ENCODE assay signal across 8 cellular contexts in the genomic region with DNA sequence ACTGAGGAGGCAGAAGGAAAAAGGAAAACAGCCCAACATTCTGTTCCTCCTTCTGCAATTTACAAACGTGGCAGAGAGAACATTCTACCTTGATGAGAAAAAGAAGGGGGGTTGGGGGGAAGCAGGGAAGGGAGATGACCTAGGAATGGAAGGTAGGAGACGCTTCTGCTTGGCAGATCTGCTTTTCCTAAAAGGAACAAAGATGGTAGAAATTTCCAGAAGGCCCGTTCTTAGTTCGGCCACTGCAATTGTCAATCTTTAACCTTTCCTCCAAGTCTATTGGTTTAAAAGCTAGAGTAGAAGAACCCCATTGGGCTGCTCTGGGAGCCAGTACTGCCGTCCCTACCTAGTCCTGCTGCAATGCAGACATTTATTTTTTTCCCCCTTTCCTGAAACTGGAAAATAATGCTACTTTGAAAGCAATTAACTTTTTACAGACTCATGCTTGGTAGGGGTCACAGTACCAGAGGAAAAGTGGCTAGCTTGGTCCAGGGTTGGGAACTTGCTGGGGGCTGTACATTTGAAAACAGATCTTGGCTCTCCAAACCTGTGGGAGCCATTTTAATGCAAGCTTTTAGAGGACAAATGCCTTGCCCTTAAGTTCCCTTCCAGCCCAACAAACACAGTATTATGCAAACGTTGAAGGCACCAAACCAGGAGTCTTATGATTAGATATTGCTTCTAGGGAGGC. TPM values are rescaled to one million over a fixed set of nuclear protein-coding genes. Genes with fewer than 3 reads are reported as not detected.
DNase-seq lines count a peak whose midpoint lies in the region; ATAC-seq and TF ChIP-seq lines count a peak whose summit lies in the region.

No MANE protein-coding gene starts in this region.

- 37 to 47% methylated on average over 6 of the region's 6 CpGs for WGBS in lung, 2 donors

- DNase-seq in AG10803 (ENCODE audit: low read depth) (no peak), Kasumi-1 (lab: John Stamatoyannopoulos, UW) (peak; percentile 11 to 17), astrocyte of the spinal cord (ENCODE audit: low read depth, low spot score) (peak; percentile 33), lung (ENCODE audit: low spot score) (no peak), AG08396 (ENCODE audit: low spot score) (no peak)
- DNase-seq in stimulated activated naive CD4-positive, alpha-beta T cell treated with Interleukin-2 at 50 U/mL for 16 hours (lab: John Stamatoyannopoulos, UW), result no peak

- peak overlapping the region; percentile 88 to 99 for H3K27ac ChIP-seq in lung (ENCODE audit: low read depth in 1 of 2, low read length in 1 of 2)

- H3K4me1 ChIP-seq in lung (ENCODE audit: control insufficient read depth in 2 of 2, insufficient read depth in 2 of 2, low read length in 2 of 2), result peaks cover 23 to 61% of the 10 kb centered on the region in 2 donors

- H3K4me3 ChIP-seq in AG10803 (ENCODE audit: low read length) (peak overlapping the region; percentile 17; the same call in 1 of the 2 replicates), astrocyte of the spinal cord (ENCODE audit: low read depth, low read length) (peak overlapping the region; percentile 41), lung (no peak overlapping the region)

- no peaks in the 10 kb centered on the region for H3K9me3 ChIP-seq in lung (ENCODE audit: control insufficient read depth in 2 of 2, insufficient read depth in 1 of 2, low read length in 1 of 2)

- ATAC-seq in lung (ENCODE audit: insufficient read depth, low FRiP score) (no peak), HG03354 (IDR thresholded peaks at IDR 0.05; ENCODE audit: poor library complexity, severe bottlenecking, unreplicated experiment) (no peak), HG03439 (IDR thresholded peaks at IDR 0.05; ENCODE audit: unreplicated experiment) (no peak)

- TF ChIP-seq CTCF in AG10803 (conservative IDR thresholded peaks at IDR 0.05; ENCODE audit: low read length), result no peak
- no peak for TF ChIP-seq CTCF in astrocyte of the spinal cord (IDR thresholded peaks at IDR 0.05; ENCODE audit: low read depth, low read length)
- TF ChIP-seq CTCF in lung (IDR thresholded peaks at IDR 0.05; ENCODE audit: control extremely low read depth, extremely low read depth), result no peak

- in situ Hi-C loops in astrocyte of the spinal cord (cut with HindIII; ENCODE audit: low sequenced_read_pairs), result no loop called here

- no peaks in the 10 kb centered on the region for H3K36me3 ChIP-seq in lung (ENCODE audit: control insufficient read depth in 2 of 2, insufficient read depth in 2 of 2, low read length in 2 of 2)

- H3K27me3 ChIP-seq in lung (ENCODE audit: control insufficient read depth, insufficient read depth), result no peaks in the 10 kb centered on the region

RNA-seq across cellular contexts. Expression of a gene that starts 2.7 kb away (rescaled TPM):
- total RNA-seq in lung, result 10 to 100 TPM; 45.2 to 46.4 TPM
- 10 to 100 TPM; 14.2 to 15.1 TPM for polyA plus RNA-seq in lung

Comparison
In these comparisons a context has a peak if more than half of its experiments do, and no peak if none do; other contexts are left out.
1. DNase-seq: peak in Kasumi-1 (2 of 2) and astrocyte of the spinal cord (single experiment); none in AG10803 (single experiment), lung (single experiment), AG08396 (single experiment) and stimulated activated naive CD4-positive, alpha-beta T cell treated with Interleukin-2 at 50 U/mL for 16 hours (single experiment).